Comparison of ENCODE assay signal across 16 cellular contexts in genomic region chr11:1871531-1871930, GRCh38. TPM values are rescaled to one million over a fixed set of nuclear protein-coding genes. Genes with fewer than 3 reads are reported as not detected.
DNase-seq lines count a peak whose midpoint lies in the region; ATAC-seq and TF ChIP-seq lines count a peak whose summit lies in the region.
"Had no signal": no experiment of that assay in that cellular context is flagged by ENCODE, and none has a peak within 500 bp of the region (broad histone marks: within the 10 kb centered on the region; RNA-seq: fewer than 3 reads in every experiment).

No MANE protein-coding gene starts in this region.

- H3K79me2 ChIP-seq in osteoblast (ENCODE audit: insufficient read depth, low read length): no peaks in the 10 kb centered on the region

- H2AFZ ChIP-seq in osteoblast (ENCODE audit: low read length): no peak overlapping the region
- H2AFZ ChIP-seq: GM23248 had no signal

- H3K4me3 ChIP-seq in esophagus squamous epithelium (peak overlapping the region; percentile 28 to 51 (median 46)), osteoblast (ENCODE audit: insufficient read depth, low read length) (peak overlapping the region; percentile 63), transverse colon (peak overlapping the region in 2 of 4 donors; percentile 27 to 28)
- H3K4me3 ChIP-seq: GM23248 had no signal

- H3K4me1 ChIP-seq in esophagus squamous epithelium (peaks cover 41 to 96% (median 52%) of the 10 kb centered on the region in 3 donors), osteoblast (ENCODE audit: insufficient read depth, low read length) (peaks cover 26% of the 10 kb centered on the region), transverse colon (peaks cover 0 to 43% (median 14%) of the 10 kb centered on the region in 4 donors)

- whole genome bisulfite sequencing in esophagus squamous epithelium, 2 donors: no CpG with 5 or more reads among the region's 15 CpGs
- 67% methylated on average over 8 of the region's 15 CpGs; no CpG with 5 or more reads in 1 of the 2 donors for WGBS in transverse colon (ENCODE audit: low coverage in 1 of 2), 2 donors

- in situ Hi-C loops in transverse colon (cut with MboI; ENCODE audit: low pct_ligation_motif_present in 1 of 4, low pct_unique_long_range_greater_than_20kb in 1 of 4, low sequenced_read_pairs in 3 of 4): no loop called here

- H4K20me1 ChIP-seq in osteoblast (ENCODE audit: insufficient read depth, low read length): no peaks in the 10 kb centered on the region

- TF ChIP-seq EP300 in transverse colon (IDR thresholded peaks at IDR 0.05; ENCODE audit: low read depth): no peak

- intact Hi-C loops in esophagus squamous epithelium (cut with DNase I) (no loop called here), transverse colon (cut with DNase I; ENCODE audit: low total_unique reads) (no loop called here)

- TF ChIP-seq POLR2A in esophagus squamous epithelium (IDR thresholded peaks at IDR 0.05): no peak
- TF ChIP-seq POLR2A in transverse colon (IDR thresholded peaks at IDR 0.05): no peak

- H3K4me2 ChIP-seq in osteoblast (ENCODE audit: insufficient read depth, low read length): peak overlapping the region; percentile 67
- H3K4me2 ChIP-seq: SK-N-SH had no signal

- H3K9me3 ChIP-seq in esophagus squamous epithelium (no peaks in the 10 kb centered on the region), osteoblast (ENCODE audit: low read depth, low read length) (no peaks in the 10 kb centered on the region), transverse colon (no peaks in the 10 kb centered on the region)
- H3K9me3 ChIP-seq: SK-N-SH had no signal

- peak; percentile 9 for DNase-seq in activated naive CD4-positive, alpha-beta T cell treated with anti-CD3 and anti-CD28 coated beads, Interleukin-2, amount 50 U/mL, for 16 hours
- no peak for DNase-seq in activated naive CD4-positive, alpha-beta T cell (lab: John Stamatoyannopoulos, UW)
- no peak for DNase-seq in esophagus squamous epithelium (lab: John Stamatoyannopoulos, UW)
- DNase-seq in osteoblast (ENCODE audit: insufficient read length, low spot score, missing footprints): no peak
- DNase-seq in transverse colon: no peak
- DNase-seq in AG08395 (ENCODE audit: low spot score): no peak
- DNase-seq in NK-92 treated with Interleukin-12 subunit alpha and Interleukin-12 subunit beta, amount 100 ng/mL, for 24 hours (lab: John Stamatoyannopoulos, UW): no peak
- DNase-seq: Calu3, head of caudate nucleus, NCI-H1092 treated with DMSO at 0.1 percent for 48 hours, SK-N-SH had no signal

- H3K36me3 ChIP-seq in esophagus squamous epithelium (no peaks in the 10 kb centered on the region), osteoblast (ENCODE audit: insufficient read depth, low read length) (no peaks in the 10 kb centered on the region), transverse colon (no peaks in the 10 kb centered on the region)

- no peak for TF ChIP-seq CTCF in esophagus squamous epithelium (IDR thresholded peaks at IDR 0.05)
- no peak for TF ChIP-seq CTCF in osteoblast (IDR thresholded peaks at IDR 0.05; ENCODE audit: extremely low read depth, low read depth, low read length)
- TF ChIP-seq CTCF in transverse colon (IDR thresholded peaks at IDR 0.05): no peak

- ATAC-seq in GM19467 (IDR thresholded peaks at IDR 0.05; ENCODE audit: unreplicated experiment): no peak

- H3K27ac ChIP-seq in esophagus squamous epithelium: peak overlapping the region; percentile 68 to 91 (median 81)
- H3K27ac ChIP-seq in osteoblast (ENCODE audit: low read depth, low read length): no peak overlapping the region
- H3K27ac ChIP-seq in transverse colon: peak overlapping the region; percentile 62 to 71 (median 70)
- H3K27ac ChIP-seq: GM23248 had no signal

- H3K27me3 ChIP-seq in esophagus squamous epithelium: peaks cover 0 to 25% (median 0%) of the 10 kb centered on the region in 4 donors
- peaks cover 36% of the 10 kb centered on the region for H3K27me3 ChIP-seq in osteoblast (ENCODE audit: insufficient read depth, low read length)
- no peaks in the 10 kb centered on the region for H3K27me3 ChIP-seq in transverse colon

RNA-seq across cellular contexts. Expression of gene LSP1, which starts 18.6 kb away (rescaled TPM):
- total RNA-seq in esophagus squamous epithelium (10 to 100 TPM; 23.3 to 75.9 (median 46.4) TPM), osteoblast (41.0 and 54.6 TPM in 2 replicates), transverse colon (10 to 100 TPM; 12.3 to 69.6 (median 23.2) TPM)
- total RNA-seq: Calu3, GM23248 had no signal

RNA-seq across cellular contexts. Expression of gene PRR33, which starts 20.2 kb away (rescaled TPM):
- total RNA-seq in esophagus squamous epithelium (not detected), osteoblast (not detected in 2 replicates), transverse colon (not detected)
- total RNA-seq: A172, bronchial epithelial cell, Calu3, GM23248 had no signal

RNA-seq across cellular contexts. Expression of gene TNNI2, which starts 32.8 kb away (rescaled TPM):
- total RNA-seq in esophagus squamous epithelium (10 to 100 TPM in 3 of 4 donors, not detected in 1; 14.7 to 23.8 (median 15.0) TPM), osteoblast (not detected in 2 replicates), transverse colon (10 to 100 TPM in 1 of 4 donors, 1 to 10 TPM in 1, not detected in 2; 3.5 to 35.9 TPM)
- total RNA-seq: A172; activated naive CD4-positive, alpha-beta T cell treated with anti-CD3 and anti-CD28 coated beads for 36 hours; GM23248 had no signal

RNA-seq across cellular contexts. Expression of gene SYT8, which starts 36.7 kb away (rescaled TPM):
- total RNA-seq in esophagus squamous epithelium: 100 to 1,000 TPM in 1 of 4 donors, 10 to 100 TPM in 3; 28.7 to 110 (median 69.3) TPM
- 0.36 and 0.59 TPM in 2 replicates for total RNA-seq in osteoblast
- 1 to 10 TPM in 2 of 4 donors, not detected in 2; 1.4 to 4.1 TPM for total RNA-seq in transverse colon
- total RNA-seq: A172; activated naive CD4-positive, alpha-beta T cell treated with anti-CD3 and anti-CD28 coated beads for 36 hours; GM23248 had no signal

RNA-seq across cellular contexts. Expression of gene TNNT3, which starts 48.0 kb away (rescaled TPM):
- total RNA-seq in esophagus squamous epithelium (1 to 10 TPM in 2 of 4 donors, under 1 TPM in 1, not detected in 1; 0.76 to 3.1 (median 1.6) TPM), osteoblast (not detected in 2 replicates), transverse colon (1 to 10 TPM in 2 of 4 donors, not detected in 2; 1.9 to 3.3 TPM)
- total RNA-seq: A172, bronchial epithelial cell, Calu3, GM23248 had no signal
